ENCODE assay signal across 17 cellular contexts in the genomic region with DNA sequence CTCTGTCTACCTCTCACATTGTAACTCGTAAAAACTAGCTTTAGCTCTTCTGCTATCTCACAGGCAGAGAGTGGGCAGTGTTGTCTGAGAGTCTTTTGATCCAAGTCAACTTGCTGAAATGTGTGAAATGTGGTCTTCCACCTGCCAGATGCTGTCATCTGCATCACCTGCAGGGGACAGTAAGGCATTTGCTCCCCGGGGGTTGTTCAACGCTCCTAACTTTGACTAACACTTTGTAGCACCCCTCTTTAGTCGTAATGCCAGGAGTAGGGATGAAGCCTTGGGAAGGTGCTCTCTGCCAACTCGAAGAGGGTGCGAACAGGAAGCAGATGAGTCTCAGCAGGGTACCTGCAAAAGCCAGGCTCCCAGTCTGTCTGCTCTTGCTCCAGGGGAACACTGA.
"Had no signal": no experiment of that assay in that cellular context is flagged by ENCODE, and none has a peak within 500 bp of the region (broad histone marks: within the 10 kb centered on the region; RNA-seq: fewer than 3 reads in every experiment).

No MANE protein-coding gene starts in this region.

- DNase-seq: activated CD4-positive, alpha-beta T cell treated with anti-CD3 and anti-CD28 coated beads for 36 hours; activated naive CD4-positive, alpha-beta T cell treated with anti-CD3 and anti-CD28 coated beads, Interleukin-2, amount 50 U/mL, for 16 hours; adrenal gland; caudate nucleus; cortex of kidney; effector memory CD4-positive, alpha-beta T cell; kidney; left ventricle myocardium inferior; nucleus accumbens; right cardiac atrium; stimulated activated naive B cell treated with anti-CD40 and anti-IgM and Interleukin-4, amounts not matched to agents 10 μg/mL and 1 μg/mL and 100 μg/mL, for 72 hours had no signal

- H3K4me3 Mint-ChIP-seq: activated CD4-positive, alpha-beta T cell treated with anti-CD3 and anti-CD28 coated beads for 36 hours; memory B cell; natural killer cell treated with Interleukin-12 subunit alpha and Interleukin-12 subunit beta and Interleukin-15 and Interleukin-18, amount 100 ng/mL, for 72 hours; stimulated activated naive B cell treated with anti-CD40 and anti-IgM and Interleukin-4, amounts not matched to agents 10 μg/mL and 1 μg/mL and 100 μg/mL, for 72 hours had no signal

- H3K4me1 ChIP-seq: adrenal gland, gastroesophageal sphincter, left ventricle myocardium inferior, tibial nerve, vagina had no signal

- H3K9me3 Mint-ChIP-seq: activated T-helper 2 cell treated with anti-CD3 and anti-CD28 coated beads, Interferon-gamma antibody, Interleukin-2, Interleukin-4, amounts not matched to agents 10 μg/mL and 5 μg/mL and 100 μg/mL, durations not matched to agents 14 hours and 24 hours and 36 hours; memory B cell; natural killer cell treated with Interleukin-12 subunit alpha and Interleukin-12 subunit beta and Interleukin-15 and Interleukin-18, amount 100 ng/mL, for 72 hours; stimulated activated naive B cell treated with anti-CD40 and anti-IgM and Interleukin-4, amounts not matched to agents 10 μg/mL and 1 μg/mL and 100 μg/mL, for 72 hours had no signal

- H3K36me3 ChIP-seq: adrenal gland, gastroesophageal sphincter, left ventricle myocardium inferior, tibial nerve, vagina had no signal

- H3K27me3 ChIP-seq: adrenal gland, vagina had no signal

- ATAC-seq: activated CD4-positive, alpha-beta T cell treated with anti-CD3 and anti-CD28 coated beads for 36 hours; gastroesophageal sphincter; natural killer cell treated with Interleukin-12 subunit alpha and Interleukin-12 subunit beta and Interleukin-15 and Interleukin-18, amount 100 ng/mL, for 72 hours; right cardiac atrium; stimulated activated naive B cell treated with anti-CD40 and anti-IgM and Interleukin-4, amounts not matched to agents 10 μg/mL and 1 μg/mL and 100 μg/mL, for 72 hours had no signal

- H3K27ac Mint-ChIP-seq: activated CD4-positive, alpha-beta T cell treated with anti-CD3 and anti-CD28 coated beads for 36 hours; activated T-helper 2 cell treated with anti-CD3 and anti-CD28 coated beads, Interferon-gamma antibody, Interleukin-2, Interleukin-4, amounts not matched to agents 10 μg/mL and 5 μg/mL and 100 μg/mL, durations not matched to agents 14 hours and 24 hours and 36 hours; memory B cell; natural killer cell treated with Interleukin-12 subunit alpha and Interleukin-12 subunit beta and Interleukin-15 and Interleukin-18, amount 100 ng/mL, for 72 hours; stimulated activated naive B cell treated with anti-CD40 and anti-IgM and Interleukin-4, amounts not matched to agents 10 μg/mL and 1 μg/mL and 100 μg/mL, for 72 hours had no signal

- H3K27ac ChIP-seq: adrenal gland, gastroesophageal sphincter, left ventricle myocardium inferior, tibial nerve, vagina had no signal

- H3K36me3 Mint-ChIP-seq: natural killer cell treated with Interleukin-12 subunit alpha and Interleukin-12 subunit beta and Interleukin-15 and Interleukin-18, amount 100 ng/mL, for 72 hours had no signal

- H3K9me3 ChIP-seq: adrenal gland, gastroesophageal sphincter, left ventricle myocardium inferior, tibial nerve, vagina had no signal

- H3K27me3 Mint-ChIP-seq: activated CD4-positive, alpha-beta T cell treated with anti-CD3 and anti-CD28 coated beads for 36 hours; natural killer cell treated with Interleukin-12 subunit alpha and Interleukin-12 subunit beta and Interleukin-15 and Interleukin-18, amount 100 ng/mL, for 72 hours; stimulated activated naive B cell treated with anti-CD40 and anti-IgM and Interleukin-4, amounts not matched to agents 10 μg/mL and 1 μg/mL and 100 μg/mL, for 72 hours had no signal

- H3K4me3 ChIP-seq: adrenal gland, gastroesophageal sphincter, left ventricle myocardium inferior, tibial nerve, vagina had no signal
